11 cellular contexts compared by ENCODE assay signal in genomic region chr9:33229359-33230120, GRCh38. TPM values are rescaled to one million over a fixed set of nuclear protein-coding genes. Genes with fewer than 3 reads are reported as not detected.
DNase-seq lines count a peak whose midpoint lies in the region; ATAC-seq and TF ChIP-seq lines count a peak whose summit lies in the region.
"Had no signal": no experiment of that assay in that cellular context is flagged by ENCODE, and none has a peak within 500 bp of the region (broad histone marks: within the 10 kb centered on the region; RNA-seq: fewer than 3 reads in every experiment).

No MANE protein-coding gene starts in this region.

- TF ChIP-seq CTCF in H9 (conservative IDR thresholded peaks at IDR 0.05) (peak; percentile 37; the same call in 2 of the 3 replicates), colonic mucosa (IDR thresholded peaks at IDR 0.05) (peak; percentile 55), psoas muscle (IDR thresholded peaks at IDR 0.05) (peak; percentile 14)

- H3K4me1 ChIP-seq in H9 (ENCODE audit: insufficient read depth, low read length), result no peaks in the 10 kb centered on the region
- no peaks in the 10 kb centered on the region for H3K4me1 ChIP-seq in colonic mucosa
- H3K4me1 ChIP-seq in psoas muscle, result peaks cover 4% of the 10 kb centered on the region

- H2BK12ac ChIP-seq in H9 (ENCODE audit: insufficient read length, low read depth, low read length), result no peak overlapping the region

- H3K9me3 ChIP-seq in H9 (ENCODE audit: control insufficient read depth, low read depth, low read length) (no peaks in the 10 kb centered on the region), colonic mucosa (no peaks in the 10 kb centered on the region), psoas muscle (no peaks in the 10 kb centered on the region)

- H4K91ac ChIP-seq in H9 (ENCODE audit: insufficient read length, low read depth, low read length), result no peak overlapping the region

- peaks cover 0 to 12% of the 10 kb centered on the region in 2 experiments; a peak in 3 of 4 replicates for H3K4me1 Mint-ChIP-seq in H9
- H3K4me1 Mint-ChIP-seq in activated T-helper 1 cell treated with anti-CD3 and anti-CD28 coated beads, Interleukin-12 subunit alpha, Interleukin-12 subunit beta, Interleukin-2, Interleukin-4 antibody, amounts not matched to agents 30 ng/mL and 10 ng/mL and 1 ng/mL, durations not matched to agents 14 hours and 24 hours and 36 hours (ENCODE audit: low read depth), result peaks cover 18% of the 10 kb centered on the region

- H4K8ac ChIP-seq in H9 (replicated peaks; ENCODE audit: insufficient read length, low read depth, low read length), result no peak overlapping the region

- no peak overlapping the region for H3K18ac ChIP-seq in H9 (ENCODE audit: insufficient read length, low read depth, low read length)

- no peak overlapping the region for H4K5ac ChIP-seq in H9 (ENCODE audit: insufficient read length, low read depth, low read length)

- no peak overlapping the region for H3K4ac ChIP-seq in H9 (ENCODE audit: low read depth, low read length)

- peaks cover 0 to 2% of the 10 kb centered on the region in 2 experiments; a peak in 1 of 5 replicates for H3K9me3 Mint-ChIP-seq in H9
- no peaks in the 10 kb centered on the region for H3K9me3 Mint-ChIP-seq in activated T-helper 1 cell treated with anti-CD3 and anti-CD28 coated beads, Interleukin-12 subunit alpha, Interleukin-12 subunit beta, Interleukin-2, Interleukin-4 antibody, amounts not matched to agents 30 ng/mL and 10 ng/mL and 1 ng/mL, durations not matched to agents 14 hours and 24 hours and 36 hours

- H3K4me3 ChIP-seq in colonic mucosa (no peak overlapping the region), psoas muscle (no peak overlapping the region)

- H2AK5ac ChIP-seq in H9 (ENCODE audit: insufficient read length, low read length), result no peak overlapping the region

- no peaks in the 10 kb centered on the region for H4K20me1 ChIP-seq in H9 (ENCODE audit: control insufficient read depth, insufficient read depth, insufficient read length)

- no peaks in the 10 kb centered on the region for H3K36me3 Mint-ChIP-seq in H9 (ENCODE audit: insufficient read depth in 1 of 3, low read depth in 3 of 3)
- no peaks in the 10 kb centered on the region for H3K36me3 Mint-ChIP-seq in activated T-helper 1 cell treated with anti-CD3 and anti-CD28 coated beads, Interleukin-12 subunit alpha, Interleukin-12 subunit beta, Interleukin-2, Interleukin-4 antibody, amounts not matched to agents 30 ng/mL and 10 ng/mL and 1 ng/mL, durations not matched to agents 14 hours and 24 hours and 36 hours (ENCODE audit: low read depth)

- intact Hi-C loops in colonic mucosa (cut with DNase I), result no loop called here
- intact Hi-C loops in psoas muscle (cut with DNase I), result loop anchor here in 1 of 2 donors (5.0 kb wide), 1 partner anchor 57 kb away; no protein-coding TSS in a partner anchor
- intact Hi-C loops in activated T-helper 1 cell treated with anti-CD3 and anti-CD28 coated beads, Interleukin-12 subunit alpha, Interleukin-12 subunit beta, Interleukin-2, Interleukin-4 antibody, amounts not matched to agents 30 ng/mL and 10 ng/mL and 1 ng/mL, durations not matched to agents 14 hours and 24 hours and 36 hours (cut with micrococcal nuclease), result no loop called here

- no peak overlapping the region for H3K23ac ChIP-seq in H9 (ENCODE audit: insufficient read length, low read depth, low read length)

- DNase-seq in H9 (peak; percentile 46), NCI-H2107 treated with DMSO at 0.1 percent for 48 hours (lab: John Stamatoyannopoulos, UW; ENCODE audit: unreplicated experiment) (peak; percentile 61), colonic mucosa (peak; percentile 97), psoas muscle (no peak), NCI-H187 treated with DMSO at 0.1 percent for 48 hours (lab: John Stamatoyannopoulos, UW) (no peak), cerebellar nuclear complex (lab: John Stamatoyannopoulos, UW) (no peak)
- no peak for DNase-seq in activated T-helper 1 cell treated with anti-CD3 and anti-CD28 coated beads, Interleukin-12 subunit alpha, Interleukin-12 subunit beta, Interleukin-2, Interleukin-4 antibody, amounts not matched to agents 30 ng/mL and 10 ng/mL and 1 ng/mL, durations not matched to agents 14 hours and 24 hours and 36 hours (ENCODE audit: low spot score)
- DNase-seq: naive thymus-derived CD4-positive, alpha-beta T cell had no signal

- H2BK120ac ChIP-seq in H9 (ENCODE audit: low read depth, low read length, poor library complexity, severe bottlenecking), result no peak overlapping the region

- no peak overlapping the region for H2BK20ac ChIP-seq in H9 (ENCODE audit: low read depth, low read length, poor library complexity, severe bottlenecking)

- no peak overlapping the region for H3K14ac ChIP-seq in H9 (ENCODE audit: insufficient read depth, low read length)

- H3K27ac Mint-ChIP-seq in H9, result no peak overlapping the region
- H3K27ac Mint-ChIP-seq in activated T-helper 1 cell treated with anti-CD3 and anti-CD28 coated beads, Interleukin-12 subunit alpha, Interleukin-12 subunit beta, Interleukin-2, Interleukin-4 antibody, amounts not matched to agents 30 ng/mL and 10 ng/mL and 1 ng/mL, durations not matched to agents 14 hours and 24 hours and 36 hours, result no peak overlapping the region
- H3K27ac Mint-ChIP-seq: naive thymus-derived CD4-positive, alpha-beta T cell had no signal

- H3K79me1 ChIP-seq in H9 (ENCODE audit: insufficient read depth, low read depth, low read length, poor library complexity, severe bottlenecking), result no peaks in the 10 kb centered on the region

- no peaks in the 10 kb centered on the region for H3K23me2 ChIP-seq in H9 (ENCODE audit: insufficient read length, low read depth, low read length, poor library complexity, severe bottlenecking)

- no peak overlapping the region for H2BK5ac ChIP-seq in H9 (ENCODE audit: insufficient read length, low read length)

- H3K9ac ChIP-seq in H9 (ENCODE audit: extremely low read depth, insufficient read length, low read length) (no peak overlapping the region), colonic mucosa (ENCODE audit: low read depth in 2 of 2, low read length in 2 of 2) (peak overlapping the region in 1 of 2 donors; percentile 9)

- peaks cover 12% of the 10 kb centered on the region for H3K27me3 Mint-ChIP-seq in H9 (ENCODE audit: low read depth)
- H3K27me3 Mint-ChIP-seq in activated T-helper 1 cell treated with anti-CD3 and anti-CD28 coated beads, Interleukin-12 subunit alpha, Interleukin-12 subunit beta, Interleukin-2, Interleukin-4 antibody, amounts not matched to agents 30 ng/mL and 10 ng/mL and 1 ng/mL, durations not matched to agents 14 hours and 24 hours and 36 hours (ENCODE audit: insufficient read depth), result peaks cover under 1% of the 10 kb centered on the region

- no peaks in the 10 kb centered on the region for H3K79me2 ChIP-seq in H9 (ENCODE audit: insufficient read depth, low read length)

- H3K27ac ChIP-seq in H9 (ENCODE audit: insufficient read length, low read depth, low read length) (no peak overlapping the region), colonic mucosa (peak overlapping the region; percentile 77), psoas muscle (no peak overlapping the region)

- no peak overlapping the region for H3K4me2 ChIP-seq in H9 (ENCODE audit: insufficient read depth, insufficient read length, low read length)

- no peak overlapping the region for H3K4me3 Mint-ChIP-seq in H9
- H3K4me3 Mint-ChIP-seq in activated T-helper 1 cell treated with anti-CD3 and anti-CD28 coated beads, Interleukin-12 subunit alpha, Interleukin-12 subunit beta, Interleukin-2, Interleukin-4 antibody, amounts not matched to agents 30 ng/mL and 10 ng/mL and 1 ng/mL, durations not matched to agents 14 hours and 24 hours and 36 hours, result no peak overlapping the region
- H3K4me3 Mint-ChIP-seq: naive thymus-derived CD4-positive, alpha-beta T cell had no signal

- H2AFZ ChIP-seq in H9 (ENCODE audit: low read length), result no peak overlapping the region

- no peak overlapping the region for H3K56ac ChIP-seq in H9 (ENCODE audit: insufficient read length, low read depth, low read length)

- no peak overlapping the region for H3T11ph ChIP-seq in H9 (ENCODE audit: low read length)

- no peak overlapping the region for H2BK15ac ChIP-seq in H9 (ENCODE audit: low read depth, low read length)

- no peaks in the 10 kb centered on the region for H3K36me3 ChIP-seq in colonic mucosa
- no peaks in the 10 kb centered on the region for H3K36me3 ChIP-seq in psoas muscle (ENCODE audit: insufficient read depth in 1 of 2, low read depth in 1 of 2)

- H3K27me3 ChIP-seq in H9 (ENCODE audit: insufficient read depth, low read length), result no peaks in the 10 kb centered on the region
- no peaks in the 10 kb centered on the region for H3K27me3 ChIP-seq in colonic mucosa
- no peaks in the 10 kb centered on the region for H3K27me3 ChIP-seq in psoas muscle (ENCODE audit: insufficient read depth in 3 of 3, low read length in 2 of 3)

- ATAC-seq in psoas muscle (peak in 1 of 4 donors; percentile 36), HG03460 (IDR thresholded peaks at IDR 0.05; ENCODE audit: unreplicated experiment) (no peak)
- ATAC-seq: naive thymus-derived CD4-positive, alpha-beta T cell had no signal

- WGBS in H9 (ENCODE audit: extremely low coverage, insufficient read length, low lambda C conversion rate), result no CpG with 5 or more reads among the region's 9 CpGs
- 78 to 84% (median 80%) methylated on average over 9 of the region's 9 CpGs for WGBS in psoas muscle, 3 donors

RNA-seq across cellular contexts. Expression of gene SPINK4, which starts 10.4 kb away (rescaled TPM):
- total RNA-seq in H9 (2021) (not detected in 2 replicates), colonic mucosa (100 to 1,000 TPM; 212 to 214 TPM), psoas muscle (not detected)
- polyA plus RNA-seq in psoas muscle, result under 1 TPM in 1 of 3 donors, not detected in 2; 0.34 TPM
- not detected in 2 replicates for total RNA-seq in activated T-helper 1 cell treated with anti-CD3 and anti-CD28 coated beads, Interleukin-12 subunit alpha, Interleukin-12 subunit beta, Interleukin-2, Interleukin-4 antibody, amounts not matched to agents 30 ng/mL and 10 ng/mL and 1 ng/mL, durations not matched to agents 14 hours and 24 hours and 36 hours
- total RNA-seq: fibroblast of lung; naive thymus-derived CD4-positive, alpha-beta T cell; RPMI7951 had no signal
- polyA plus RNA-seq: fibroblast of lung; naive thymus-derived CD4-positive, alpha-beta T cell had no signal

RNA-seq across cellular contexts. Expression of gene BAG1, which starts 35.0 kb away (rescaled TPM):
- total RNA-seq in H9 (2021) (58.8 and 66.4 TPM in 2 replicates), colonic mucosa (100 to 1,000 TPM; 117 to 122 TPM), psoas muscle (100 to 1,000 TPM; 125 to 253 (median 151) TPM)
- 100 to 1,000 TPM; 265 to 371 (median 315) TPM for polyA plus RNA-seq in psoas muscle
- 75.0 and 78.2 TPM in 2 replicates for total RNA-seq in activated T-helper 1 cell treated with anti-CD3 and anti-CD28 coated beads, Interleukin-12 subunit alpha, Interleukin-12 subunit beta, Interleukin-2, Interleukin-4 antibody, amounts not matched to agents 30 ng/mL and 10 ng/mL and 1 ng/mL, durations not matched to agents 14 hours and 24 hours and 36 hours

RNA-seq across cellular contexts. Expression of gene CHMP5, which starts 35.3 kb away (rescaled TPM):
- total RNA-seq in H9 (2021) (47.6 and 51.9 TPM in 2 replicates), colonic mucosa (10 to 100 TPM; 60.3 to 97.0 TPM), psoas muscle (10 to 100 TPM; 28.7 to 41.1 (median 37.6) TPM)
- 10 to 100 TPM; 31.9 to 80.4 (median 38.3) TPM for polyA plus RNA-seq in psoas muscle
- 70.7 and 76.7 TPM in 2 replicates for total RNA-seq in activated T-helper 1 cell treated with anti-CD3 and anti-CD28 coated beads, Interleukin-12 subunit alpha, Interleukin-12 subunit beta, Interleukin-2, Interleukin-4 antibody, amounts not matched to agents 30 ng/mL and 10 ng/mL and 1 ng/mL, durations not matched to agents 14 hours and 24 hours and 36 hours

Comparison
In these comparisons a context has a peak if more than half of its experiments do, and no peak if none do; other contexts are left out.
1. DNase-seq: peak in H9 (single experiment), NCI-H2107 treated with DMSO at 0.1 percent for 48 hours (single experiment) and colonic mucosa (single experiment); none in psoas muscle (0 of 2), NCI-H187 treated with DMSO at 0.1 percent for 48 hours (single experiment), cerebellar nuclear complex (0 of 2) and activated T-helper 1 cell treated with anti-CD3 and anti-CD28 coated beads, Interleukin-12 subunit alpha, Interleukin-12 subunit beta, Interleukin-2, Interleukin-4 antibody, amounts not matched to agents 30 ng/mL and 10 ng/mL and 1 ng/mL, durations not matched to agents 14 hours and 24 hours and 36 hours (single experiment).
2. RNA of gene SPINK4, which starts 10.4 kb away (total RNA-seq): 212 to 214 TPM in colonic mucosa; not detected in H9, not detected in psoas muscle and not detected in activated T-helper 1 cell treated with anti-CD3 and anti-CD28 coated beads, Interleukin-12 subunit alpha, Interleukin-12 subunit beta, Interleukin-2, Interleukin-4 antibody, amounts not matched to agents 30 ng/mL and 10 ng/mL and 1 ng/mL, durations not matched to agents 14 hours and 24 hours and 36 hours; every median in the first group is over 100 times any median in the second.
3. Peak in every context shown above with its lines, with median percentiles within 50 percentile points of each other: CTCF ChIP-seq.